22 cellular contexts compared by ENCODE assay signal in genomic region chr12:67928621-67929369, GRCh38.
DNase-seq lines count a peak whose midpoint lies in the region; ATAC-seq and TF ChIP-seq lines count a peak whose summit lies in the region.
"Had no signal": no experiment of that assay in that cellular context is flagged by ENCODE, and none has a peak within 500 bp of the region (broad histone marks: within the 10 kb centered on the region; RNA-seq: fewer than 3 reads in every experiment).

No MANE protein-coding gene starts in this region.

- TF ChIP-seq POLR2A in gastroesophageal sphincter (IDR thresholded peaks at IDR 0.05) = no peak

- DNase-seq in LHCN-M2 (ENCODE audit: low read depth) = peak; percentile 65
- DNase-seq in chondrocyte (ENCODE audit: low spot score) = no peak
- DNase-seq in hepatocyte (ENCODE audit: low spot score) = no peak
- DNase-seq in retinal pigment epithelial cell (ENCODE audit: low read depth) = peak; percentile 52
- no peak for DNase-seq in pons (ENCODE audit: low spot score)
- DNase-seq in mesendoderm = no peak
- DNase-seq: activated naive CD8-positive, alpha-beta T cell treated with anti-CD3 and anti-CD28 coated beads for 36 hours; C1 segment of cervical spinal cord; EL; foreskin melanocyte; Karpas-422; NCI-H1092 treated with DMSO at 0.1 percent for 48 hours; NCI-H510A treated with DMSO at 0.1 percent for 48 hours; nucleus accumbens; sigmoid colon; SW 1271 had no signal

- H4K5ac ChIP-seq in mesendoderm (ENCODE audit: low read length) = no peak overlapping the region

- no peak overlapping the region for H2AK5ac ChIP-seq in mesendoderm (ENCODE audit: low read length)

- H3K9me3 Mint-ChIP-seq in chondrocyte (ENCODE audit: low read depth) = no peaks in the 10 kb centered on the region
- H3K9me3 Mint-ChIP-seq: activated naive CD8-positive, alpha-beta T cell treated with anti-CD3 and anti-CD28 coated beads for 36 hours; activated T-helper 17 cell treated with anti-CD3 and anti-CD28 coated beads, Interleukin-2, amount 50 U/mL, for 72 hours; stimulated activated effector memory CD8-positive, alpha-beta T cell treated with anti-CD3 and anti-CD28 coated beads, Interleukin-12 subunit alpha, Interleukin-12 subunit beta, amount 100 ng/mL, for 72 hours had no signal

- no peak overlapping the region for H2AFZ ChIP-seq in hepatocyte

- no peak overlapping the region for H2BK15ac ChIP-seq in mesendoderm (replicated peaks; ENCODE audit: low read depth)

- TF ChIP-seq CTCF in chondrocyte (IDR thresholded peaks at IDR 0.05) = no peak
- no peak for TF ChIP-seq CTCF in hepatocyte (IDR thresholded peaks at IDR 0.05; ENCODE audit: poor library complexity)
- TF ChIP-seq CTCF in retinal pigment epithelial cell (conservative IDR thresholded peaks at IDR 0.05; ENCODE audit: low read depth, low read length) = no peak
- TF ChIP-seq CTCF in gastroesophageal sphincter (IDR thresholded peaks at IDR 0.05) = no peak

- no peak overlapping the region for H3K4me3 Mint-ChIP-seq in chondrocyte (ENCODE audit: unreplicated experiment)
- H3K4me3 Mint-ChIP-seq: activated naive CD8-positive, alpha-beta T cell treated with anti-CD3 and anti-CD28 coated beads for 36 hours; activated T-helper 17 cell treated with anti-CD3 and anti-CD28 coated beads, Interleukin-2, amount 50 U/mL, for 72 hours; stimulated activated effector memory CD8-positive, alpha-beta T cell treated with anti-CD3 and anti-CD28 coated beads, Interleukin-12 subunit alpha, Interleukin-12 subunit beta, amount 100 ng/mL, for 72 hours had no signal

- H3K9me2 ChIP-seq in hepatocyte (replicated peaks; ENCODE audit: insufficient read depth) = no peaks in the 10 kb centered on the region

- H3K9ac ChIP-seq in mesendoderm (ENCODE audit: low read length) = no peak overlapping the region

- no peaks in the 10 kb centered on the region for H3K79me1 ChIP-seq in mesendoderm (ENCODE audit: low read length)

- no peaks in the 10 kb centered on the region for H3K27me3 Mint-ChIP-seq in chondrocyte (ENCODE audit: low read depth)
- H3K27me3 Mint-ChIP-seq: activated naive CD8-positive, alpha-beta T cell treated with anti-CD3 and anti-CD28 coated beads for 36 hours had no signal

- no peaks in the 10 kb centered on the region for H3K79me2 ChIP-seq in hepatocyte
- H3K79me2 ChIP-seq in mesendoderm (ENCODE audit: control insufficient read depth, insufficient read depth, low read length) = no peaks in the 10 kb centered on the region

- H4K20me1 ChIP-seq in hepatocyte (ENCODE audit: insufficient read depth, poor library complexity, severe bottlenecking) = no peaks in the 10 kb centered on the region

- no peak overlapping the region for H2BK5ac ChIP-seq in mesendoderm (ENCODE audit: low read length)

- H4K8ac ChIP-seq in mesendoderm (ENCODE audit: low read depth, low read length) = no peak overlapping the region

- H3K4me1 ChIP-seq in hepatocyte (ENCODE audit: insufficient read depth) (peaks cover 29% of the 10 kb centered on the region), gastroesophageal sphincter (peaks cover 0 to 24% (median 0%) of the 10 kb centered on the region in 3 donors), mesendoderm (ENCODE audit: control insufficient read depth, low read depth, low read length) (peaks cover 5% of the 10 kb centered on the region)
- H3K4me1 ChIP-seq: HAP-1 had no signal

- H3K4me1 Mint-ChIP-seq in chondrocyte (ENCODE audit: low read depth) = peaks cover 36% of the 10 kb centered on the region
- H3K4me1 Mint-ChIP-seq: activated naive CD8-positive, alpha-beta T cell treated with anti-CD3 and anti-CD28 coated beads for 36 hours; stimulated activated effector memory CD8-positive, alpha-beta T cell treated with anti-CD3 and anti-CD28 coated beads, Interleukin-12 subunit alpha, Interleukin-12 subunit beta, amount 100 ng/mL, for 72 hours had no signal

- no peak for TF ChIP-seq EP300 in gastroesophageal sphincter (IDR thresholded peaks at IDR 0.05)

- peak overlapping the region; percentile 57 for H3K27ac Mint-ChIP-seq in chondrocyte (ENCODE audit: unreplicated experiment)
- H3K27ac Mint-ChIP-seq: activated naive CD8-positive, alpha-beta T cell treated with anti-CD3 and anti-CD28 coated beads for 36 hours; activated T-helper 17 cell treated with anti-CD3 and anti-CD28 coated beads, Interleukin-2, amount 50 U/mL, for 72 hours; stimulated activated effector memory CD8-positive, alpha-beta T cell treated with anti-CD3 and anti-CD28 coated beads, Interleukin-12 subunit alpha, Interleukin-12 subunit beta, amount 100 ng/mL, for 72 hours had no signal

- H3K18ac ChIP-seq in mesendoderm (ENCODE audit: low read length) = no peak overlapping the region

- H3K4ac ChIP-seq in mesendoderm (ENCODE audit: low read depth, low read length) = no peak overlapping the region

- H2BK120ac ChIP-seq in mesendoderm (ENCODE audit: low read depth, low read length) = no peak overlapping the region

- H3K27me3 ChIP-seq in hepatocyte (no peaks in the 10 kb centered on the region), gastroesophageal sphincter (no peaks in the 10 kb centered on the region), mesendoderm (ENCODE audit: insufficient read depth, low read length, poor library complexity) (no peaks in the 10 kb centered on the region)
- H3K27me3 ChIP-seq: sigmoid colon had no signal

- no peak overlapping the region for H3K23ac ChIP-seq in mesendoderm (ENCODE audit: low read length)

- H3K27ac ChIP-seq in hepatocyte (peak overlapping the region; percentile 59), gastroesophageal sphincter (no peak overlapping the region), mesendoderm (ENCODE audit: low read depth, low read length) (no peak overlapping the region)
- H3K27ac ChIP-seq: sigmoid colon had no signal

- no peaks in the 10 kb centered on the region for H3K36me3 ChIP-seq in hepatocyte (replicated peaks; ENCODE audit: insufficient read depth, low read depth)
- H3K36me3 ChIP-seq in gastroesophageal sphincter = no peaks in the 10 kb centered on the region
- H3K36me3 ChIP-seq in mesendoderm (ENCODE audit: control insufficient read depth, insufficient read depth, low read length) = no peaks in the 10 kb centered on the region
- H3K36me3 ChIP-seq: HAP-1, sigmoid colon, thoracic aorta had no signal

- H3K4me2 ChIP-seq in hepatocyte = no peak overlapping the region
- H3K4me2 ChIP-seq in mesendoderm (ENCODE audit: low read length) = no peak overlapping the region

- H3K4me3 ChIP-seq in hepatocyte = no peak overlapping the region
- no peak overlapping the region for H3K4me3 ChIP-seq in retinal pigment epithelial cell (ENCODE audit: low read length)
- H3K4me3 ChIP-seq in gastroesophageal sphincter = no peak overlapping the region
- H3K4me3 ChIP-seq in mesendoderm (ENCODE audit: low read length) = no peak overlapping the region
- H3K4me3 ChIP-seq: HAP-1, sigmoid colon, thoracic aorta had no signal

- H3K56ac ChIP-seq in mesendoderm (ENCODE audit: low read length) = no peak overlapping the region

- ATAC-seq in gastroesophageal sphincter (no peak), HG03045 (IDR thresholded peaks at IDR 0.05; ENCODE audit: unreplicated experiment) (no peak)
- ATAC-seq: activated T-helper 17 cell treated with anti-CD3 and anti-CD28 coated beads, Interleukin-2, amount 50 U/mL, for 72 hours; stimulated activated effector memory CD8-positive, alpha-beta T cell treated with anti-CD3 and anti-CD28 coated beads, Interleukin-12 subunit alpha, Interleukin-12 subunit beta, amount 100 ng/mL, for 72 hours had no signal

- no peaks in the 10 kb centered on the region for H3K9me3 ChIP-seq in hepatocyte (ENCODE audit: low read depth)
- no peaks in the 10 kb centered on the region for H3K9me3 ChIP-seq in gastroesophageal sphincter
- H3K9me3 ChIP-seq: HAP-1, sigmoid colon, thoracic aorta had no signal

- 62% methylated on average over 3 of the region's 3 CpGs for WGBS in hepatocyte (ENCODE audit: low lambda C conversion rate, missing lambda C conversion rate)
- 50 to 59% methylated on average over 3 of the region's 3 CpGs for WGBS in gastroesophageal sphincter (ENCODE audit: low coverage in 1 of 2), 2 donors
- no CpG with 5 or more reads among the region's 3 CpGs for WGBS in mesendoderm (ENCODE audit: extremely low coverage, insufficient coverage, low lambda C conversion rate)

- H3K36me3 Mint-ChIP-seq in chondrocyte (ENCODE audit: low read depth) = no peaks in the 10 kb centered on the region
- H3K36me3 Mint-ChIP-seq: activated naive CD8-positive, alpha-beta T cell treated with anti-CD3 and anti-CD28 coated beads for 36 hours; stimulated activated effector memory CD8-positive, alpha-beta T cell treated with anti-CD3 and anti-CD28 coated beads, Interleukin-12 subunit alpha, Interleukin-12 subunit beta, amount 100 ng/mL, for 72 hours had no signal

Comparison
In these comparisons a context has a peak if more than half of its experiments do, and no peak if none do; other contexts are left out.
1. DNase-seq: peak in LHCN-M2 (single experiment) and retinal pigment epithelial cell (single experiment); none in chondrocyte (single experiment), hepatocyte (single experiment), pons (single experiment) and mesendoderm (single experiment).